ENCODE assay signal across 8 cellular contexts in genomic region chr17:74960739-74961342, GRCh38. TPM values are rescaled to one million over a fixed set of nuclear protein-coding genes. Genes with fewer than 3 reads are reported as not detected.
A peak's percentile ranks its signal among the peaks of the same experiment; 100 is the strongest.
DNase-seq lines count a peak whose midpoint lies in the region; ATAC-seq and TF ChIP-seq lines count a peak whose summit lies in the region.

No MANE protein-coding gene starts in this region.

- H3K4me1 ChIP-seq in heart left ventricle = peaks cover 0 to 6% (median 0%) of the 10 kb centered on the region in 12 donors

- H3K4me3 ChIP-seq in GM12875 (ENCODE audit: low read depth, low read length) (no peak overlapping the region), heart left ventricle (no peak overlapping the region)

- peaks cover 0 to 5% (median 0%) of the 10 kb centered on the region in 9 donors for H3K27me3 ChIP-seq in heart left ventricle

- H3K27ac Mint-ChIP-seq in activated CD8-positive, alpha-beta T cell treated with anti-CD3 and anti-CD28 coated beads, Interleukin-2, amount 10 ng/mL, durations not matched to agents 7 days and 5 days = no peak overlapping the region

- peak; percentile 61 for ATAC-seq in activated CD8-positive, alpha-beta T cell treated with anti-CD3 and anti-CD28 coated beads, Interleukin-2, amount 10 ng/mL, durations not matched to agents 7 days and 5 days
- ATAC-seq in heart left ventricle (peak in 3 of 4 donors; percentile 3 to 10 (median 6)), HG03342 (IDR thresholded peaks at IDR 0.05; ENCODE audit: unreplicated experiment) (no peak), HG02884 (IDR thresholded peaks at IDR 0.05; ENCODE audit: unreplicated experiment) (no peak), HG03571 (IDR thresholded peaks at IDR 0.05; ENCODE audit: unreplicated experiment) (no peak)

- TF ChIP-seq CTCF in GM12875 (IDR thresholded peaks at IDR 0.05; ENCODE audit: borderline replicate concordance, insufficient read depth, low read depth, low read length) (peak; percentile 88), heart left ventricle (IDR thresholded peaks at IDR 0.05) (peak in 4 of 12 donors; percentile 7 to 40 (median 22))

- H3K4me1 Mint-ChIP-seq in activated CD8-positive, alpha-beta T cell treated with anti-CD3 and anti-CD28 coated beads, Interleukin-2, amount 10 ng/mL, durations not matched to agents 7 days and 5 days (ENCODE audit: low read depth) = peaks cover 10% of the 10 kb centered on the region

- 53 to 71% (median 63%) methylated on average over 14 to 17 of the region's 17 CpGs for WGBS in heart left ventricle, 4 donors

- peak; percentile 62 for DNase-seq in NCI-H2171 (lab: John Stamatoyannopoulos, UW)
- DNase-seq in activated CD8-positive, alpha-beta T cell treated with anti-CD3 and anti-CD28 coated beads, Interleukin-2, amount 10 ng/mL, durations not matched to agents 7 days and 5 days = peak; percentile 66
- no peak for DNase-seq in heart left ventricle
- peak; percentile 21 to 54 for DNase-seq in stimulated activated CD8-positive, alpha-beta memory T cell treated with anti-CD3 and anti-CD28 coated beads, Interleukin-2, amount 100 ng/mL, for 48 hours (ENCODE audit: low read depth in 2 of 2)

- CTCF ChIA-PET in activated CD8-positive, alpha-beta T cell treated with anti-CD3 and anti-CD28 coated beads, Interleukin-2, amount 10 ng/mL, durations not matched to agents 7 days and 5 days (lab: Charles Lee) = interaction anchor here (0.6 to 7.4 kb wide), 60 partner anchors 10 to 542 kb away, joined by 3 to 182 read pairs (median 5); partner anchors contain the start of genes ARMC7, CDR2L, FDXR and HID1

- no peaks in the 10 kb centered on the region for H3K9me3 ChIP-seq in heart left ventricle

- no peaks in the 10 kb centered on the region for H3K36me3 Mint-ChIP-seq in activated CD8-positive, alpha-beta T cell treated with anti-CD3 and anti-CD28 coated beads, Interleukin-2, amount 10 ng/mL, durations not matched to agents 7 days and 5 days (ENCODE audit: low read depth)

- no peak overlapping the region for H3K27ac ChIP-seq in heart left ventricle

- peaks cover 0 to 8% (median 0%) of the 10 kb centered on the region in 9 donors for H3K36me3 ChIP-seq in heart left ventricle

- intact Hi-C loops in heart left ventricle (cut with DNase I) = loop anchor here (1.0 to 10.0 kb wide), 12 partner anchors 51 to 246 kb away; partner anchors contain the start of genes MRPL58 (in 7 of the 10), ATP5PD (in 1 of the 10), KCTD2 (in 1 of the 10) and NUP85 (in 1 of the 10)

- peaks cover 2% of the 10 kb centered on the region for H3K27me3 Mint-ChIP-seq in activated CD8-positive, alpha-beta T cell treated with anti-CD3 and anti-CD28 coated beads, Interleukin-2, amount 10 ng/mL, durations not matched to agents 7 days and 5 days (ENCODE audit: low read depth)

- no peaks in the 10 kb centered on the region for H3K9me3 Mint-ChIP-seq in activated CD8-positive, alpha-beta T cell treated with anti-CD3 and anti-CD28 coated beads, Interleukin-2, amount 10 ng/mL, durations not matched to agents 7 days and 5 days (ENCODE audit: insufficient read depth)

- H3K4me3 Mint-ChIP-seq in activated CD8-positive, alpha-beta T cell treated with anti-CD3 and anti-CD28 coated beads, Interleukin-2, amount 10 ng/mL, durations not matched to agents 7 days and 5 days = no peak overlapping the region

- TF ChIP-seq POLR2A in heart left ventricle (IDR thresholded peaks at IDR 0.05) = no peak

- POLR2A ChIA-PET in activated CD8-positive, alpha-beta T cell treated with anti-CD3 and anti-CD28 coated beads, Interleukin-2, amount 10 ng/mL, durations not matched to agents 7 days and 5 days (lab: Charles Lee) = interaction anchor here (1.0 to 1.6 kb wide), 3 partner anchors 51 to 241 kb away, joined by 4 to 11 read pairs (median 6); partner anchors contain the start of gene MRPL58

RNA-seq across cellular contexts. Expression of gene HID1, which starts 11.7 kb away (rescaled TPM):
- under 1 TPM; 0.18 to 0.55 TPM for total RNA-seq in activated CD8-positive, alpha-beta T cell treated with anti-CD3 and anti-CD28 coated beads, Interleukin-2, amount 10 ng/mL, durations not matched to agents 7 days and 5 days
- 10 to 100 TPM in 4 of 9 donors, 1 to 10 TPM in 5; 5.7 to 15.7 (median 9.8) TPM for total RNA-seq in heart left ventricle
- 10 to 100 TPM in 1 of 2 donors, 1 to 10 TPM in 1; 6.7 to 10.7 TPM for polyA plus RNA-seq in heart left ventricle

RNA-seq across cellular contexts. Expression of gene OTOP3, which starts 25.1 kb away (rescaled TPM):
- total RNA-seq in activated CD8-positive, alpha-beta T cell treated with anti-CD3 and anti-CD28 coated beads, Interleukin-2, amount 10 ng/mL, durations not matched to agents 7 days and 5 days = not detected
- not detected for total RNA-seq in heart left ventricle
- not detected for polyA plus RNA-seq in heart left ventricle

RNA-seq across cellular contexts. Expression of gene CDR2L, which starts 26.6 kb away (rescaled TPM):
- under 1 TPM; 0.13 to 0.18 TPM for total RNA-seq in activated CD8-positive, alpha-beta T cell treated with anti-CD3 and anti-CD28 coated beads, Interleukin-2, amount 10 ng/mL, durations not matched to agents 7 days and 5 days
- 10 to 100 TPM; 13.0 to 56.4 (median 18.1) TPM for total RNA-seq in heart left ventricle
- 10 to 100 TPM; 13.6 to 19.1 TPM for polyA plus RNA-seq in heart left ventricle

RNA-seq across cellular contexts. Expression of gene OTOP2, which starts 36.8 kb away (rescaled TPM):
- not detected for total RNA-seq in activated CD8-positive, alpha-beta T cell treated with anti-CD3 and anti-CD28 coated beads, Interleukin-2, amount 10 ng/mL, durations not matched to agents 7 days and 5 days
- total RNA-seq in heart left ventricle = not detected
- polyA plus RNA-seq in heart left ventricle = not detected

RNA-seq across cellular contexts. Expression of gene USH1G, which starts 37.8 kb away (rescaled TPM):
- total RNA-seq in activated CD8-positive, alpha-beta T cell treated with anti-CD3 and anti-CD28 coated beads, Interleukin-2, amount 10 ng/mL, durations not matched to agents 7 days and 5 days = not detected
- total RNA-seq in heart left ventricle = not detected
- polyA plus RNA-seq in heart left ventricle = not detected

Comparison
In these comparisons a context has a peak if more than half of its experiments do, and no peak if none do; other contexts are left out.
1. DNase-seq: peak in NCI-H2171 (single experiment), activated CD8-positive, alpha-beta T cell treated with anti-CD3 and anti-CD28 coated beads, Interleukin-2, amount 10 ng/mL, durations not matched to agents 7 days and 5 days (single experiment) and stimulated activated CD8-positive, alpha-beta memory T cell treated with anti-CD3 and anti-CD28 coated beads, Interleukin-2, amount 100 ng/mL, for 48 hours (2 of 2); none in heart left ventricle (0 of 5).
2. ATAC-seq: peak in activated CD8-positive, alpha-beta T cell treated with anti-CD3 and anti-CD28 coated beads, Interleukin-2, amount 10 ng/mL, durations not matched to agents 7 days and 5 days (single experiment) and heart left ventricle (3 of 4); none in HG03342 (single experiment), HG02884 (single experiment) and HG03571 (single experiment).
3. RNA of gene HID1, which starts 11.7 kb away (total RNA-seq): 5.7 to 15.7 TPM in heart left ventricle; 0.18 to 0.55 TPM in activated CD8-positive, alpha-beta T cell treated with anti-CD3 and anti-CD28 coated beads, Interleukin-2, amount 10 ng/mL, durations not matched to agents 7 days and 5 days; every median in the first group is over 4 times any median in the second.
4. RNA of gene CDR2L, which starts 26.6 kb away (total RNA-seq): 13.0 to 56.4 TPM in heart left ventricle; 0.13 to 0.18 TPM in activated CD8-positive, alpha-beta T cell treated with anti-CD3 and anti-CD28 coated beads, Interleukin-2, amount 10 ng/mL, durations not matched to agents 7 days and 5 days; every median in the first group is over 10 times any median in the second.